ENCODE assay signal across 9 cellular contexts in genomic region chr1:26391450-26391849, GRCh38. TPM values are rescaled to one million over a fixed set of nuclear protein-coding genes. Genes with fewer than 3 reads are reported as not detected.
DNase-seq lines count a peak whose midpoint lies in the region; ATAC-seq, FAIRE-seq and TF ChIP-seq lines count a peak whose summit lies in the region.
"Had no signal": no experiment of that assay in that cellular context is flagged by ENCODE, and none has a peak within 500 bp of the region (broad histone marks: within the 10 kb centered on the region; RNA-seq: fewer than 3 reads in every experiment).

No MANE protein-coding gene starts in this region.

- no peaks in the 10 kb centered on the region for H3K79me2 ChIP-seq in OCI-LY1 (ENCODE audit: insufficient read depth, low read length)
- no peaks in the 10 kb centered on the region for H3K79me2 ChIP-seq in HepG2 (ENCODE audit: insufficient read depth, low read length)

- CTCF ChIA-PET in HepG2 (lab: Yijun Ruan, JAX; ENCODE audit: low intra/inter-chr PET ratio, low total read pairs): interaction anchor here (1.2 to 3.3 kb wide), 3 partner anchors 28 to 116 kb away, joined by 3 to 22 read pairs (median 18); no protein-coding TSS in a partner anchor

- H3K36me3 ChIP-seq in OCI-LY1 (ENCODE audit: insufficient read depth, low read length) (no peaks in the 10 kb centered on the region), HepG2 (replicated peaks in 1 of 2; ENCODE audit: control insufficient read depth in 1 of 2, insufficient read depth in 2 of 2, low read length in 2 of 2) (no peaks in the 10 kb centered on the region)

- H3K4me3 ChIP-seq in OCI-LY1 (ENCODE audit: low read depth, low read length, poor library complexity, severe bottlenecking) (no peak overlapping the region), HepG2 (replicated peaks in 1 of 3; ENCODE audit: insufficient read depth in 1 of 3, low read depth in 2 of 3, low read length in 3 of 3) (no peak overlapping the region)

- TF ChIP-seq POLR2A in HepG2 (IDR thresholded peaks at IDR 0.05; ENCODE audit: insufficient read depth in 1 of 2, low read depth in 2 of 2, low read length in 2 of 2): no peak

- H3K4me1 Mint-ChIP-seq in activated naive CD8-positive, alpha-beta T cell treated with anti-CD3 and anti-CD28 coated beads for 36 hours: peaks cover 41% of the 10 kb centered on the region

- BruUV-seq in HepG2 (replicated peaks; lab: Mats Ljungman, UMichigan): no TSS peak

- no peaks in the 10 kb centered on the region for H3K36me3 Mint-ChIP-seq in activated naive CD8-positive, alpha-beta T cell treated with anti-CD3 and anti-CD28 coated beads for 36 hours

- WGBS in HepG2 (ENCODE audit: low lambda C conversion rate): 0% methylated on average over 3 of the region's 3 CpGs

- H4K20me1 ChIP-seq in OCI-LY1 (ENCODE audit: insufficient read depth, low read length): no peaks in the 10 kb centered on the region
- no peaks in the 10 kb centered on the region for H4K20me1 ChIP-seq in HepG2 (ENCODE audit: insufficient read depth, low read length)

- no peaks in the 10 kb centered on the region for H3K9me3 Mint-ChIP-seq in activated naive CD8-positive, alpha-beta T cell treated with anti-CD3 and anti-CD28 coated beads for 36 hours

- peak; percentile 87 for TF ChIP-seq RAD21 in HepG2 (CRISPR knock-in tag; IDR thresholded peaks at IDR 0.05)

- H3K4me2 ChIP-seq in OCI-LY1 (ENCODE audit: low read length): no peak overlapping the region
- no peak overlapping the region for H3K4me2 ChIP-seq in HepG2 (ENCODE audit: low read depth, low read length)

- intact Hi-C loops in HepG2 (cut with micrococcal nuclease; ENCODE audit: unreplicated experiment): loop anchor here (1.0 kb wide), 3 partner anchors 70 to 115 kb away; no protein-coding TSS in a partner anchor

- no peaks in the 10 kb centered on the region for H3K9me3 ChIP-seq in OCI-LY1 (ENCODE audit: low read length)
- no peaks in the 10 kb centered on the region for H3K9me3 ChIP-seq in HepG2 (ENCODE audit: low read length)

- ATAC-seq in HepG2 (peak; percentile 67), HG03354 (IDR thresholded peaks at IDR 0.05; ENCODE audit: poor library complexity, severe bottlenecking, unreplicated experiment) (no peak), HG02763 (IDR thresholded peaks at IDR 0.05; ENCODE audit: unreplicated experiment) (no peak), GM21367 (IDR thresholded peaks at IDR 0.05; ENCODE audit: unreplicated experiment) (no peak)

- DNase-seq in 8988T (peak; percentile 46), ELF-1 (ENCODE audit: low read depth, low spot score) (peak; percentile 64), HepG2 (ENCODE audit: low spot score) (peak; percentile 52)
- peak; percentile 42 for DNase-seq in activated naive CD8-positive, alpha-beta T cell treated with anti-CD3 and anti-CD28 coated beads for 36 hours

- H3K27me3 Mint-ChIP-seq in activated naive CD8-positive, alpha-beta T cell treated with anti-CD3 and anti-CD28 coated beads for 36 hours: no peaks in the 10 kb centered on the region

- H3K27ac ChIP-seq in OCI-LY1 (ENCODE audit: low read depth, low read length, poor library complexity, severe bottlenecking): no peak overlapping the region
- H3K27ac ChIP-seq in HepG2 (ENCODE audit: extremely low read length, insufficient read depth, low read length): no peak overlapping the region

- H3K4me3 Mint-ChIP-seq in activated naive CD8-positive, alpha-beta T cell treated with anti-CD3 and anti-CD28 coated beads for 36 hours: no peak overlapping the region

- H3K27ac Mint-ChIP-seq in activated naive CD8-positive, alpha-beta T cell treated with anti-CD3 and anti-CD28 coated beads for 36 hours: no peak overlapping the region

- no peak overlapping the region for H3K9ac ChIP-seq in OCI-LY1 (ENCODE audit: low read length)
- no peak overlapping the region for H3K9ac ChIP-seq in HepG2 (ENCODE audit: insufficient read depth, low read depth, low read length)

- POLR2A ChIA-PET in HepG2 (lab: Yijun Ruan, JAX): interaction anchor here (1.3 to 1.4 kb wide), 2 partner anchors 41 to 222 kb away, joined by 3 read pairs; partner anchors contain the start of gene ZNF593

- TF ChIP-seq EP300 in HepG2 (IDR thresholded peaks at IDR 0.05; ENCODE audit: low read depth in 2 of 2, low read length in 2 of 2) (no peak), HepG2 (CRISPR knock-in tag; IDR thresholded peaks at IDR 0.05; ENCODE audit: borderline replicate concordance) (no peak)

- H3F3A ChIP-seq in OCI-LY1 (ENCODE audit: insufficient read depth, low read length): no peaks in the 10 kb centered on the region

- H3K4me1 ChIP-seq in OCI-LY1 (ENCODE audit: insufficient read depth, low read length, severe bottlenecking) (no peaks in the 10 kb centered on the region), HepG2 (ENCODE audit: insufficient read depth, low read length) (peaks cover 55% of the 10 kb centered on the region)

- in situ Hi-C loops in HepG2 (cut with HindIII; ENCODE audit: extremely low pct_ligation_motif_present, low pct_unique_long_range_greater_than_20kb): loop anchor here (5.0 kb wide), 1 partner anchor 109 kb away; the partner anchor contains the start of gene SH3BGRL3

- peaks cover 8% of the 10 kb centered on the region; the same call in 1 of the 2 replicates for H3K27me3 ChIP-seq in OCI-LY1 (ENCODE audit: insufficient read depth, low read length)
- no peaks in the 10 kb centered on the region; a peak in 2 of 5 replicates for H3K27me3 ChIP-seq in HepG2 (ENCODE audit: control insufficient read depth in 1 of 2, insufficient read depth in 2 of 2, low read length in 2 of 2)

- H2AFZ ChIP-seq in OCI-LY1 (ENCODE audit: low read length): no peak overlapping the region
- H2AFZ ChIP-seq in HepG2 (ENCODE audit: low read length): no peak overlapping the region

- peak; percentile 47 for TF ChIP-seq CTCF in OCI-LY1 (IDR thresholded peaks at IDR 0.05; ENCODE audit: low read length)
- peak; percentile 81 for TF ChIP-seq CTCF in HepG2 (CRISPR knock-in tag; IDR thresholded peaks at IDR 0.05)

- no peaks in the 10 kb centered on the region for H3K9me2 ChIP-seq in OCI-LY1 (ENCODE audit: low read depth, low read length)

- FAIRE-seq in HepG2 (lab: Jason Lieb, UNC): peak; percentile 57

RNA-seq across cellular contexts. Expression of gene ZNF683, which starts 18.9 kb away (rescaled TPM):
- under 1 TPM; 0.27 to 0.32 TPM for total RNA-seq in activated naive CD8-positive, alpha-beta T cell treated with anti-CD3 and anti-CD28 coated beads for 36 hours
- not detected in 2 replicates for total RNA-seq in HepG2 (2016; rRNA removed; fragmentation: Illumina TruSeq; extraction: Trizol)
- total RNA-seq in HepG2 (2016; cell fraction: cytosol; rRNA removed; fragmentation: Illumina TruSeq; extraction: Trizol; ENCODE audit: low read depth): not detected in 2 replicates
- total RNA-seq in HepG2 (2016; cell fraction: insoluble cytoplasmic fraction; rRNA removed; fragmentation: Illumina TruSeq; extraction: Trizol): not detected in 2 replicates
- total RNA-seq in HepG2 (2016; cell fraction: membrane; rRNA removed; fragmentation: Illumina TruSeq; extraction: Trizol): not detected in 2 replicates
- total RNA-seq in HepG2 (2016; cell fraction: nucleus; rRNA removed; fragmentation: Illumina TruSeq; extraction: Trizol): not detected in 2 replicates
- not detected in 2 replicates for polyA plus RNA-seq in HepG2 (2011; rRNA removed)
- polyA plus RNA-seq in HepG2 (2011; cell fraction: cytosol; rRNA removed): not detected in 2 replicates
- polyA plus RNA-seq in HepG2 (2011; cell fraction: nucleus; rRNA removed): not detected in 2 replicates
- not detected in 2 replicates for polyA plus RNA-seq in HepG2 (2012)
- not detected in 2 replicates for polyA plus RNA-seq in HepG2 (2016; cell fraction: cytosol; fragmentation: Illumina TruSeq; extraction: Trizol; ENCODE audit: low read depth)
- not detected in 2 replicates for polyA plus RNA-seq in HepG2 (2016; cell fraction: insoluble cytoplasmic fraction; fragmentation: Illumina TruSeq; extraction: Trizol; ENCODE audit: low read depth)
- polyA plus RNA-seq in HepG2 (2016; cell fraction: membrane; fragmentation: Illumina TruSeq; extraction: Trizol; ENCODE audit: low read depth): not detected in 2 replicates
- not detected in 2 replicates for polyA plus RNA-seq in HepG2 (2016; cell fraction: nucleus; fragmentation: Illumina TruSeq; extraction: Trizol; ENCODE audit: insufficient read depth, low read depth)
- polyA minus RNA-seq in HepG2 (2011; rRNA and poly(A)+ RNA removed; ENCODE audit: low replicate concordance): not detected in 2 replicates
- not detected in 2 replicates for polyA minus RNA-seq in HepG2 (2011; cell fraction: cytosol; rRNA and poly(A)+ RNA removed)
- polyA minus RNA-seq in HepG2 (2011; cell fraction: nucleus; rRNA and poly(A)+ RNA removed): not detected in 2 replicates
- total RNA-seq: urinary bladder had no signal

RNA-seq across cellular contexts. Expression of gene LIN28A, which starts 19.2 kb away (rescaled TPM):
- not detected for total RNA-seq in activated naive CD8-positive, alpha-beta T cell treated with anti-CD3 and anti-CD28 coated beads for 36 hours
- 0.04 TPM in 1 of 2 replicates, not detected in the other for total RNA-seq in HepG2 (2016; rRNA removed; fragmentation: Illumina TruSeq; extraction: Trizol)
- total RNA-seq in HepG2 (2016; cell fraction: cytosol; rRNA removed; fragmentation: Illumina TruSeq; extraction: Trizol; ENCODE audit: low read depth): not detected in 2 replicates
- total RNA-seq in HepG2 (2016; cell fraction: insoluble cytoplasmic fraction; rRNA removed; fragmentation: Illumina TruSeq; extraction: Trizol): 0.02 TPM in 1 of 2 replicates, not detected in the other
- total RNA-seq in HepG2 (2016; cell fraction: membrane; rRNA removed; fragmentation: Illumina TruSeq; extraction: Trizol): not detected in 2 replicates
- total RNA-seq in HepG2 (2016; cell fraction: nucleus; rRNA removed; fragmentation: Illumina TruSeq; extraction: Trizol): not detected in 2 replicates
- 0.01 TPM in 1 of 2 replicates, not detected in the other for polyA plus RNA-seq in HepG2 (2011; rRNA removed)
- 0.01 TPM in 1 of 2 replicates, not detected in the other for polyA plus RNA-seq in HepG2 (2011; cell fraction: cytosol; rRNA removed)
- polyA plus RNA-seq in HepG2 (2011; cell fraction: nucleus; rRNA removed): 0.05 and 0.07 TPM in 2 replicates
- 0.05 TPM in 1 of 2 replicates, not detected in the other for polyA plus RNA-seq in HepG2 (2012)
- not detected in 2 replicates for polyA plus RNA-seq in HepG2 (2016; cell fraction: cytosol; fragmentation: Illumina TruSeq; extraction: Trizol; ENCODE audit: low read depth)
- polyA plus RNA-seq in HepG2 (2016; cell fraction: insoluble cytoplasmic fraction; fragmentation: Illumina TruSeq; extraction: Trizol; ENCODE audit: low read depth): not detected in 2 replicates
- polyA plus RNA-seq in HepG2 (2016; cell fraction: membrane; fragmentation: Illumina TruSeq; extraction: Trizol; ENCODE audit: low read depth): not detected in 2 replicates
- not detected in 2 replicates for polyA plus RNA-seq in HepG2 (2016; cell fraction: nucleus; fragmentation: Illumina TruSeq; extraction: Trizol; ENCODE audit: insufficient read depth, low read depth)
- 0.04 TPM in 1 of 2 replicates, not detected in the other for polyA minus RNA-seq in HepG2 (2011; rRNA and poly(A)+ RNA removed; ENCODE audit: low replicate concordance)
- not detected in 2 replicates for polyA minus RNA-seq in HepG2 (2011; cell fraction: cytosol; rRNA and poly(A)+ RNA removed)
- not detected in 2 replicates for polyA minus RNA-seq in HepG2 (2011; cell fraction: nucleus; rRNA and poly(A)+ RNA removed)
- total RNA-seq: urinary bladder had no signal
- polyA plus RNA-seq: urinary bladder had no signal

RNA-seq across cellular contexts. Expression of gene CRYBG2, which starts 37.5 kb away (rescaled TPM):
- total RNA-seq in activated naive CD8-positive, alpha-beta T cell treated with anti-CD3 and anti-CD28 coated beads for 36 hours: 1 to 10 TPM; 4.9 to 5.1 TPM
- 0.39 and 1.3 TPM in 2 replicates for total RNA-seq in HepG2 (2016; rRNA removed; fragmentation: Illumina TruSeq; extraction: Trizol)
- total RNA-seq in HepG2 (2016; cell fraction: cytosol; rRNA removed; fragmentation: Illumina TruSeq; extraction: Trizol; ENCODE audit: low read depth): 0.18 TPM in 1 of 2 replicates, not detected in the other
- 0.86 and 1.1 TPM in 2 replicates for total RNA-seq in HepG2 (2016; cell fraction: insoluble cytoplasmic fraction; rRNA removed; fragmentation: Illumina TruSeq; extraction: Trizol)
- total RNA-seq in HepG2 (2016; cell fraction: membrane; rRNA removed; fragmentation: Illumina TruSeq; extraction: Trizol): 0.48 and 0.87 TPM in 2 replicates
- 2.3 TPM in 2 replicates for total RNA-seq in HepG2 (2016; cell fraction: nucleus; rRNA removed; fragmentation: Illumina TruSeq; extraction: Trizol)
- polyA plus RNA-seq in HepG2 (2011; rRNA removed): 2.9 and 4.7 TPM in 2 replicates
- polyA plus RNA-seq in HepG2 (2011; cell fraction: cytosol; rRNA removed): 2.0 and 2.5 TPM in 2 replicates
- polyA plus RNA-seq in HepG2 (2011; cell fraction: nucleus; rRNA removed): 16.5 and 19.4 TPM in 2 replicates
- polyA plus RNA-seq in HepG2 (2012): 2.7 and 3.8 TPM in 2 replicates
- polyA plus RNA-seq in HepG2 (2016; cell fraction: cytosol; fragmentation: Illumina TruSeq; extraction: Trizol; ENCODE audit: low read depth): 0.12 and 0.98 TPM in 2 replicates
- polyA plus RNA-seq in HepG2 (2016; cell fraction: insoluble cytoplasmic fraction; fragmentation: Illumina TruSeq; extraction: Trizol; ENCODE audit: low read depth): 1.7 and 1.8 TPM in 2 replicates
- polyA plus RNA-seq in HepG2 (2016; cell fraction: membrane; fragmentation: Illumina TruSeq; extraction: Trizol; ENCODE audit: low read depth): 0.48 and 0.79 TPM in 2 replicates
- 3.4 and 8.9 TPM in 2 replicates for polyA plus RNA-seq in HepG2 (2016; cell fraction: nucleus; fragmentation: Illumina TruSeq; extraction: Trizol; ENCODE audit: insufficient read depth, low read depth)
- polyA minus RNA-seq in HepG2 (2011; rRNA and poly(A)+ RNA removed; ENCODE audit: low replicate concordance): 3.5 and 7.2 TPM in 2 replicates
- polyA minus RNA-seq in HepG2 (2011; cell fraction: cytosol; rRNA and poly(A)+ RNA removed): 3.4 and 5.1 TPM in 2 replicates
- polyA minus RNA-seq in HepG2 (2011; cell fraction: nucleus; rRNA and poly(A)+ RNA removed): 7.6 and 9.4 TPM in 2 replicates

RNA-seq across cellular contexts. Expression of gene DHDDS, which starts 40.7 kb away (rescaled TPM):
- 10 to 100 TPM; 43.8 to 45.9 TPM for total RNA-seq in activated naive CD8-positive, alpha-beta T cell treated with anti-CD3 and anti-CD28 coated beads for 36 hours
- 26.5 and 28.3 TPM in 2 replicates for total RNA-seq in HepG2 (2016; rRNA removed; fragmentation: Illumina TruSeq; extraction: Trizol)
- total RNA-seq in HepG2 (2016; cell fraction: cytosol; rRNA removed; fragmentation: Illumina TruSeq; extraction: Trizol; ENCODE audit: low read depth): 7.6 and 8.2 TPM in 2 replicates
- total RNA-seq in HepG2 (2016; cell fraction: insoluble cytoplasmic fraction; rRNA removed; fragmentation: Illumina TruSeq; extraction: Trizol): 25.2 and 29.1 TPM in 2 replicates
- 8.7 and 10.1 TPM in 2 replicates for total RNA-seq in HepG2 (2016; cell fraction: membrane; rRNA removed; fragmentation: Illumina TruSeq; extraction: Trizol)
- 24.6 and 27.6 TPM in 2 replicates for total RNA-seq in HepG2 (2016; cell fraction: nucleus; rRNA removed; fragmentation: Illumina TruSeq; extraction: Trizol)
- 18.3 and 18.9 TPM in 2 replicates for polyA plus RNA-seq in HepG2 (2011; rRNA removed)
- 16.7 and 17.2 TPM in 2 replicates for polyA plus RNA-seq in HepG2 (2011; cell fraction: cytosol; rRNA removed)
- polyA plus RNA-seq in HepG2 (2011; cell fraction: nucleus; rRNA removed): 34.7 and 40.5 TPM in 2 replicates
- polyA plus RNA-seq in HepG2 (2012): 15.5 and 18.2 TPM in 2 replicates
- polyA plus RNA-seq in HepG2 (2016; cell fraction: cytosol; fragmentation: Illumina TruSeq; extraction: Trizol; ENCODE audit: low read depth): 2.9 TPM in 2 replicates
- polyA plus RNA-seq in HepG2 (2016; cell fraction: insoluble cytoplasmic fraction; fragmentation: Illumina TruSeq; extraction: Trizol; ENCODE audit: low read depth): 21.6 and 26.2 TPM in 2 replicates
- polyA plus RNA-seq in HepG2 (2016; cell fraction: membrane; fragmentation: Illumina TruSeq; extraction: Trizol; ENCODE audit: low read depth): 5.2 and 5.5 TPM in 2 replicates
- 36.9 and 42.9 TPM in 2 replicates for polyA plus RNA-seq in HepG2 (2016; cell fraction: nucleus; fragmentation: Illumina TruSeq; extraction: Trizol; ENCODE audit: insufficient read depth, low read depth)
- polyA minus RNA-seq in HepG2 (2011; rRNA and poly(A)+ RNA removed; ENCODE audit: low replicate concordance): 29.3 and 39.0 TPM in 2 replicates
- 9.5 and 12.6 TPM in 2 replicates for polyA minus RNA-seq in HepG2 (2011; cell fraction: cytosol; rRNA and poly(A)+ RNA removed)
- 49.0 and 50.6 TPM in 2 replicates for polyA minus RNA-seq in HepG2 (2011; cell fraction: nucleus; rRNA and poly(A)+ RNA removed)
